ENCODE assay signal across 1 cellular context in genomic region chr7:38411404-38411803, GRCh38.
TF ChIP-seq lines count a peak whose summit lies in the region.

No MANE protein-coding gene starts in this region.

TF ChIP-seq in SK-N-SH, 30 proteins besides CTCF, POLR2A, EP300 and RAD21 (continued from another document):
- no peak for TF ChIP-seq ZBTB33 (IDR thresholded peaks at IDR 0.05; ENCODE audit: borderline replicate concordance, low read depth)
TF ChIP-seq in SK-N-SH: peak in this region for 0.
